In the genomic region with DNA sequence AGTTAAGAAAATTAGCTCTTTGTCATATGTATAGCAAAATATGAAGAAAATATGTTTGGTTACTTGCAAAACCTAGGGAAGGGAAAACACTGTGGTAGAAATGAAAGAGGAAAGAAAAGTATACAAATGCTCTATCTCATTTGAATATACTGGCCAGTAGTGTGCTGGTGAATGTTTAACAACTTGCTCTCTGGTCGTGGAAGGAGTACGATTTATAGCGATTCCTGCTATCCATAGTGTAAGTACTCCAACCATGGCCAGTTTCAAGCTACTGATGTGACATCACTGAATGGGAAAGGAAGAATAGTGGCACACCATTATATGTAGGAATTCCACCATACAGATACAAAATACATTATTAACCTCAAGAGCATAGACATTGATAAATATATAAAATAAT, we compare ENCODE assay signal across 1 cellular context.
TF ChIP-seq lines count a peak whose summit lies in the region.

No MANE protein-coding gene starts in this region.

TF ChIP-seq in HepG2, 621 proteins besides CTCF, POLR2A, EP300 and RAD21:
- TF ChIP-seq, protein P1, sequence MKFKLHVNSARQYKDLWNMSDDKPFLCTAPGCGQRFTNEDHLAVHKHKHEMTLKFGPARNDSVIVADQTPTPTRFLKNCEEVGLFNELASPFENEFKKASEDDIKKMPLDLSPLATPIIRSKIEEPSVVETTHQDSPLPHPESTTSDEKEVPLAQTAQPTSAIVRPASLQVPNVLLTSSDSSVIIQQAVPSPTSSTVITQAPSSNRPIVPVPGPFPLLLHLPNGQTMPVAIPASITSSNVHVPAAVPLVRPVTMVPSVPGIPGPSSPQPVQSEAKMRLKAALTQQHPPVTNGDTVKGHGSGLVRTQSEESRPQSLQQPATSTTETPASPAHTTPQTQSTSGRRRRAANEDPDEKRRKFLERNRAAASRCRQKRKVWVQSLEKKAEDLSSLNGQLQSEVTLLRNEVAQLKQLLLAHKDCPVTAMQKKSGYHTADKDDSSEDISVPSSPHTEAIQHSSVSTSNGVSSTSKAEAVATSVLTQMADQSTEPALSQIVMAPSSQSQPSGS (CRISPR knock-in tag; IDR thresholded peaks at IDR 0.05), result no peak
- TF ChIP-seq ONECUT2 (CRISPR knock-in tag; IDR thresholded peaks at IDR 0.05) (no peak), CEBPG (CRISPR knock-in tag; IDR thresholded peaks at IDR 0.05) (no peak), MAFK (conservative IDR thresholded peaks at IDR 0.05 in 1 of 2, IDR thresholded peaks at IDR 0.05 in 1 of 2; ENCODE audit: low read length in 2 of 2) (no peak), ZNF503 (CRISPR knock-in tag; IDR thresholded peaks at IDR 0.05) (no peak), ZNF468 (CRISPR knock-in tag; IDR thresholded peaks at IDR 0.05) (no peak), FOXP4 (CRISPR knock-in tag; IDR thresholded peaks at IDR 0.05) (no peak), CHD2 (IDR thresholded peaks at IDR 0.05; ENCODE audit: low read depth, low read length) (no peak), HDAC1 (CRISPR knock-in tag; IDR thresholded peaks at IDR 0.05) (no peak), TCF7 (IDR thresholded peaks at IDR 0.05; ENCODE audit: low read depth) (no peak), ARID4A (CRISPR knock-in tag; IDR thresholded peaks at IDR 0.05; ENCODE audit: borderline replicate concordance) (no peak), CERS6 (CRISPR knock-in tag; IDR thresholded peaks at IDR 0.05) (no peak), ZNF775 (CRISPR knock-in tag; IDR thresholded peaks at IDR 0.05; ENCODE audit: borderline replicate concordance) (no peak), NPAS2 (CRISPR knock-in tag; IDR thresholded peaks at IDR 0.05; ENCODE audit: borderline replicate concordance) (no peak), HMG20B (CRISPR knock-in tag; conservative IDR thresholded peaks at IDR 0.05) (no peak), PITX1 (CRISPR knock-in tag; IDR thresholded peaks at IDR 0.05) (no peak)
- TF ChIP-seq, protein P2, sequence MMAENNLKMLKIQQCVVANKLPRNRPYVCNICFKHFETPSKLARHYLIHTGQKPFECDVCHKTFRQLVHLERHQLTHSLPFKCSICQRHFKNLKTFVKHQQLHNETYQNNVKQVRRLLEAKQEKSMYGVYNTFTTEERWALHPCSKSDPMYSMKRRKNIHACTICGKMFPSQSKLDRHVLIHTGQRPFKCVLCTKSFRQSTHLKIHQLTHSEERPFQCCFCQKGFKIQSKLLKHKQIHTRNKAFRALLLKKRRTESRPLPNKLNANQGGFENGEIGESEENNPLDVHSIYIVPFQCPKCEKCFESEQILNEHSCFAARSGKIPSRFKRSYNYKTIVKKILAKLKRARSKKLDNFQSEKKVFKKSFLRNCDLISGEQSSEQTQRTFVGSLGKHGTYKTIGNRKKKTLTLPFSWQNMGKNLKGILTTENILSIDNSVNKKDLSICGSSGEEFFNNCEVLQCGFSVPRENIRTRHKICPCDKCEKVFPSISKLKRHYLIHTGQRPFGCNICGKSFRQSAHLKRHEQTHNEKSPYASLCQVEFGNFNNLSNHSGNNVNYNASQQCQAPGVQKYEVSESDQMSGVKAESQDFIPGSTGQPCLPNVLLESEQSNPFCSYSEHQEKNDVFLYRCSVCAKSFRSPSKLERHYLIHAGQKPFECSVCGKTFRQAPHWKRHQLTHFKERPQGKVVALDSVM (CRISPR knock-in tag; IDR thresholded peaks at IDR 0.05), result no peak
